ENCODE assay signal across 8 cellular contexts in genomic region chr12:69330475-69331473, GRCh38. TPM values are rescaled to one million over a fixed set of nuclear protein-coding genes. Genes with fewer than 3 reads are reported as not detected.
DNase-seq lines count a peak whose midpoint lies in the region; ATAC-seq and TF ChIP-seq lines count a peak whose summit lies in the region.

No MANE protein-coding gene starts in this region.

- no peaks in the 10 kb centered on the region for H3K36me3 ChIP-seq in OCI-LY7 (ENCODE audit: insufficient read depth, low read length)
- H3K36me3 ChIP-seq in gastrocnemius medialis, result no peaks in the 10 kb centered on the region

- H4K20me1 ChIP-seq in OCI-LY7 (ENCODE audit: insufficient read depth, low read length), result no peaks in the 10 kb centered on the region

- H3K4me1 ChIP-seq in OCI-LY7 (ENCODE audit: insufficient read depth, low read length, poor library complexity, severe bottlenecking) (peaks cover 32% of the 10 kb centered on the region), gastrocnemius medialis (peaks cover 8% of the 10 kb centered on the region in 2 donors)

- peak overlapping the region; percentile 69 for H3K27ac ChIP-seq in OCI-LY7 (ENCODE audit: low read depth, low read length, poor library complexity, severe bottlenecking)
- no peak overlapping the region for H3K27ac ChIP-seq in gastrocnemius medialis

- peak overlapping the region; percentile 98 for H2AFZ ChIP-seq in OCI-LY7 (ENCODE audit: low read length)

- peak overlapping the region; percentile 61 for H3K4me3 ChIP-seq in OCI-LY7 (ENCODE audit: low read depth, low read length, poor library complexity, severe bottlenecking)
- H3K4me3 ChIP-seq in gastrocnemius medialis, result peak overlapping the region; percentile 43 to 54 (median 49)

- TF ChIP-seq POLR2A in gastrocnemius medialis (IDR thresholded peaks at IDR 0.05), result no peak

- ATAC-seq in GM18520 (IDR thresholded peaks at IDR 0.05; ENCODE audit: unreplicated experiment) (peak; percentile 49), HG02852 (IDR thresholded peaks at IDR 0.05; ENCODE audit: unreplicated experiment) (peak; percentile 84), left ventricle myocardium superior (peak; percentile 51), gastrocnemius medialis (no peak)

- CTCF ChIA-PET in OCI-LY7 (lab: Charles Lee; ENCODE audit: unreplicated experiment), result no interaction called here

- H3K79me2 ChIP-seq in OCI-LY7 (ENCODE audit: insufficient read depth, low read depth, low read length), result no peaks in the 10 kb centered on the region

- H3K4me2 ChIP-seq in OCI-LY7 (ENCODE audit: low read length), result peak overlapping the region; percentile 79

- TF ChIP-seq CTCF in OCI-LY7 (conservative IDR thresholded peaks at IDR 0.05; ENCODE audit: low read length) (no peak), gastrocnemius medialis (IDR thresholded peaks at IDR 0.05 in 4 of 5, conservative IDR thresholded peaks at IDR 0.05 in 1 of 5) (no peak)

- BruUV-seq in OCI-LY7 (replicated peaks; lab: Mats Ljungman, UMichigan), result TSS peak; percentile 93

- DNase-seq in OCI-LY7 (ENCODE audit: low spot score) (peak; percentile 77), left ventricle myocardium superior (peak; percentile 35), gastrocnemius medialis (no peak), SKM-1 (lab: John Stamatoyannopoulos, UW; ENCODE audit: unreplicated experiment) (no peak), COLO829 (ENCODE audit: low spot score) (no peak)
- DNase-seq in activated naive CD4-positive, alpha-beta T cell (lab: John Stamatoyannopoulos, UW), result peak; percentile 3 to 62 (median 36)

- H3K27me3 ChIP-seq in gastrocnemius medialis, result peaks cover 0 to 14% (median 0%) of the 10 kb centered on the region in 3 donors

- H3K9me3 ChIP-seq in OCI-LY7 (ENCODE audit: low read length) (no peaks in the 10 kb centered on the region), gastrocnemius medialis (no peaks in the 10 kb centered on the region)

- intact Hi-C loops in OCI-LY7 (cut with micrococcal nuclease; ENCODE audit: unreplicated experiment) (no loop called here), left ventricle myocardium superior (cut with micrococcal nuclease) (no loop called here), gastrocnemius medialis (cut with DNase I; ENCODE audit: low total_unique reads) (no loop called here)

- POLR2A ChIA-PET in OCI-LY7 (lab: Charles Lee), result interaction anchor here (0.6 to 3.0 kb wide), 11 partner anchors 9 to 463 kb away, joined by 3 to 19 read pairs (median 4); partner anchors contain the start of genes FRS2 and LYZ

- in situ Hi-C loops in gastrocnemius medialis (cut with MboI; ENCODE audit: low sequenced_read_pairs in 4 of 4), result no loop called here

- no peaks in the 10 kb centered on the region for H3K9me2 ChIP-seq in OCI-LY7 (ENCODE audit: insufficient read depth, low read length)

RNA-seq across cellular contexts. Expression of gene LYZ, which starts 17.4 kb away (rescaled TPM):
- total RNA-seq in OCI-LY7 (2014; rRNA removed; shearing (Covaris generic)), result not detected in 2 replicates
- total RNA-seq in OCI-LY7 (2022) (0.29 TPM in 1 of 2 replicates, not detected in the other), left ventricle myocardium superior (51.1 TPM), gastrocnemius medialis (10 to 100 TPM in 3 of 4 donors, 1 to 10 TPM in 1; 5.3 to 13.8 (median 12.8) TPM)

RNA-seq across cellular contexts. Expression of gene YEATS4, which starts 28.8 kb away (rescaled TPM):
- 119 and 122 TPM in 2 replicates for total RNA-seq in OCI-LY7 (2014; rRNA removed; shearing (Covaris generic))
- 80.4 and 86.5 TPM in 2 replicates for total RNA-seq in OCI-LY7 (2022)
- total RNA-seq in left ventricle myocardium superior, result 12.8 TPM
- 10 to 100 TPM; 12.5 to 34.6 (median 25.8) TPM for total RNA-seq in gastrocnemius medialis

Comparison
In these comparisons a context has a peak if more than half of its experiments do, and no peak if none do; other contexts are left out.
1. ATAC-seq: peak in GM18520 (single experiment), HG02852 (single experiment) and left ventricle myocardium superior (single experiment); none in gastrocnemius medialis (0 of 2).
2. DNase-seq: peak in OCI-LY7 (single experiment), activated naive CD4-positive, alpha-beta T cell (4 of 4) and left ventricle myocardium superior (single experiment); none in gastrocnemius medialis (0 of 2), SKM-1 (single experiment) and COLO829 (single experiment).
3. RNA of gene LYZ, which starts 17.4 kb away (total RNA-seq): 51.1 TPM in left ventricle myocardium superior (single experiment) and 5.3 to 13.8 TPM in gastrocnemius medialis; 0.29 TPM in OCI-LY7; every median in the first group is over 4 times any median in the second.